ENCODE assay signal across 12 cellular contexts in genomic region chr6:79246891-79247290, GRCh38.
DNase-seq lines count a peak whose midpoint lies in the region; ATAC-seq and TF ChIP-seq lines count a peak whose summit lies in the region.
"Had no signal": no experiment of that assay in that cellular context is flagged by ENCODE, and none has a peak within 500 bp of the region (broad histone marks: within the 10 kb centered on the region; RNA-seq: fewer than 3 reads in every experiment).

No MANE protein-coding gene starts in this region.

- no peak overlapping the region for H3K4me3 Mint-ChIP-seq in activated naive CD4-positive, alpha-beta T cell treated with anti-CD3 and anti-CD28 coated beads, Interleukin-2, amount 10 ng/mL, durations not matched to agents 7 days and 5 days
- H3K4me3 Mint-ChIP-seq: naive thymus-derived CD8-positive, alpha-beta T cell had no signal

- TF ChIP-seq CTCF in GM13976 (IDR thresholded peaks at IDR 0.05; ENCODE audit: borderline replicate concordance, control extremely low read depth, extremely low read depth, insufficient read depth, missing control alignments) = no peak

- ATAC-seq in GM19397 (IDR thresholded peaks at IDR 0.05; ENCODE audit: unreplicated experiment) (peak; percentile 74), HG02763 (IDR thresholded peaks at IDR 0.05; ENCODE audit: unreplicated experiment) (peak; percentile 74), HG03442 (IDR thresholded peaks at IDR 0.05; ENCODE audit: unreplicated experiment) (peak; percentile 87)
- ATAC-seq: naive thymus-derived CD8-positive, alpha-beta T cell had no signal

- CTCF ChIA-PET in activated naive CD4-positive, alpha-beta T cell treated with anti-CD3 and anti-CD28 coated beads, Interleukin-2, amount 10 ng/mL, durations not matched to agents 7 days and 5 days (lab: Charles Lee) = no interaction called here

- in situ Hi-C loops in GM13976 (cut with MboI; ENCODE audit: low sequenced_read_pairs, unreplicated experiment) = loop anchor here (25.0 kb wide), 1 partner anchor 385 kb away; the partner anchor contains the start of gene IRAK1BP1

- H3K27me3 Mint-ChIP-seq in activated naive CD4-positive, alpha-beta T cell treated with anti-CD3 and anti-CD28 coated beads, Interleukin-2, amount 10 ng/mL, durations not matched to agents 7 days and 5 days = peaks cover 6% of the 10 kb centered on the region
- H3K27me3 Mint-ChIP-seq: naive thymus-derived CD8-positive, alpha-beta T cell had no signal

- peak; percentile 16 for DNase-seq in GM13976 (ENCODE audit: low spot score)
- no peak for DNase-seq in NCI-H1436 treated with DMSO at 0.1 percent for 48 hours (lab: John Stamatoyannopoulos, UW)
- no peak for DNase-seq in NCI-H2081 treated with DMSO at 0.1 percent for 48 hours (lab: John Stamatoyannopoulos, UW)
- DNase-seq in NCI-H748 (lab: John Stamatoyannopoulos, UW; ENCODE audit: unreplicated experiment) = no peak
- DNase-seq in activated naive CD4-positive, alpha-beta T cell treated with anti-CD3 and anti-CD28 coated beads, Interleukin-2, amount 10 ng/mL, durations not matched to agents 7 days and 5 days = no peak
- DNase-seq: ACHN; central memory CD4-positive, alpha-beta T cell; esophagus squamous epithelium; naive thymus-derived CD8-positive, alpha-beta T cell had no signal

- H3K27ac Mint-ChIP-seq in activated naive CD4-positive, alpha-beta T cell treated with anti-CD3 and anti-CD28 coated beads, Interleukin-2, amount 10 ng/mL, durations not matched to agents 7 days and 5 days = no peak overlapping the region
- H3K27ac Mint-ChIP-seq: naive thymus-derived CD8-positive, alpha-beta T cell had no signal

- no peaks in the 10 kb centered on the region for H3K36me3 Mint-ChIP-seq in activated naive CD4-positive, alpha-beta T cell treated with anti-CD3 and anti-CD28 coated beads, Interleukin-2, amount 10 ng/mL, durations not matched to agents 7 days and 5 days
- H3K36me3 Mint-ChIP-seq: naive thymus-derived CD8-positive, alpha-beta T cell had no signal

- no peaks in the 10 kb centered on the region for H3K9me3 Mint-ChIP-seq in activated naive CD4-positive, alpha-beta T cell treated with anti-CD3 and anti-CD28 coated beads, Interleukin-2, amount 10 ng/mL, durations not matched to agents 7 days and 5 days
- H3K9me3 Mint-ChIP-seq: naive thymus-derived CD8-positive, alpha-beta T cell had no signal

- H3K4me1 Mint-ChIP-seq in activated naive CD4-positive, alpha-beta T cell treated with anti-CD3 and anti-CD28 coated beads, Interleukin-2, amount 10 ng/mL, durations not matched to agents 7 days and 5 days = no peaks in the 10 kb centered on the region
